13 cellular contexts compared by ENCODE assay signal in the genomic region with DNA sequence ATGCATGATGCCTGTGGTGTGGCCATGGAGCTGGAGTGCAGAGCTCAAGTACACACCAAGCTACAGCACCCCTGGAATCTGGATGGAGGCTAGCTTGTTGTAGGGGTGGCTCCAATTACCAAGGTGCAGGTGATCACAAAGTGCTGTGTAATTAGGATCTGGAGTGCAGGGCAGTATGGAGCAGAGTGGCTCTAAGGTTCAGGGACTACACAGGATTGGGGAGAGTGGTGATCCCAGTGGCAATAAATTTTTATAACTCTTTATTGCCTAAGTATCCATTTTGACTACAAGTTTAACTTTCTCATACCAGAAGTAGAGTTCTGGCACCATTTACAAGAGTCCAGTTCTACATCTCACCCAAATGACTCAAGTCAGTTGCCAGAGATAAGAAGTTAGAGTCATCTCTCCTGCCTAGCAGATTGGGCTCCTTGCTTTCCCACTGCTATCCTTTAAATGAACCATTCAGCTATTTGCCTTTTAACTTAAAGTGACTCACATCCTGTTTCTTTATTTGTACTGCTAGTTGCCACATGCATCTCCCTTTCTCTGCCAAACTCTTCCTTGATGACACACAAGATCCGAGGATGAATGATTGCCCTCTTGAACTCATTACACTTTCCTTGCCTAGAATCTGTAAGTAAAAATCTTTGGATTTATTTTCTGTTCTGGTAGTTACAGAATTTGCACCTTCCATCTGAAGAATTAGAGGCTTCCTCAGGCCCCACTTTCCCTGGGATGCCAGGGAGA.
DNase-seq lines count a peak whose midpoint lies in the region; ATAC-seq, FAIRE-seq and TF ChIP-seq lines count a peak whose summit lies in the region.
"Had no signal": no experiment of that assay in that cellular context is flagged by ENCODE, and none has a peak within 500 bp of the region (broad histone marks: within the 10 kb centered on the region; RNA-seq: fewer than 3 reads in every experiment).

No MANE protein-coding gene starts in this region.

- no peak for TF ChIP-seq CTCF in AG09319 (IDR thresholded peaks at IDR 0.05; ENCODE audit: low read depth, low read length)
- TF ChIP-seq CTCF in keratinocyte (optimal IDR thresholded peaks at IDR 0.05 in 1 of 3, IDR thresholded peaks at IDR 0.05 in 1 of 3, conservative IDR thresholded peaks at IDR 0.05 in 1 of 3; ENCODE audit: extremely low read depth in 1 of 3, insufficient read depth in 2 of 3, low read length in 3 of 3), result no peak
- no peak for TF ChIP-seq CTCF in thyroid gland (IDR thresholded peaks at IDR 0.05)

- peak overlapping the region; percentile 51 for H2AFZ ChIP-seq in keratinocyte (ENCODE audit: control insufficient read depth, low read length)

- 41 to 45% methylated on average over 1 of the region's 1 CpG for WGBS in thyroid gland, 2 donors

- H3K9me3 ChIP-seq in MG63, result peaks cover 2% of the 10 kb centered on the region; the same call in 1 of the 2 replicates
- no peaks in the 10 kb centered on the region for H3K9me3 ChIP-seq in keratinocyte (ENCODE audit: control insufficient read depth, low read depth, low read length)
- H3K9me3 ChIP-seq in thyroid gland, result no peaks in the 10 kb centered on the region

- no peaks in the 10 kb centered on the region for H3K36me3 ChIP-seq in MG63
- no peaks in the 10 kb centered on the region for H3K36me3 ChIP-seq in keratinocyte (ENCODE audit: control insufficient read depth in 2 of 2, extremely low read depth in 1 of 2, insufficient read depth in 2 of 2, low read length in 2 of 2)
- H3K36me3 ChIP-seq in thyroid gland, result no peaks in the 10 kb centered on the region

- intact Hi-C loops in thyroid gland (cut with DNase I), result no loop called here

- H3K9me1 ChIP-seq in keratinocyte (ENCODE audit: control insufficient read depth, extremely low read depth, insufficient read depth, low read length), result no peaks in the 10 kb centered on the region

- FAIRE-seq in keratinocyte (lab: Jason Lieb, UNC), result peak; percentile 99
- FAIRE-seq: islet of Langerhans had no signal

- H3K27me3 ChIP-seq in MG63 (no peaks in the 10 kb centered on the region), keratinocyte (ENCODE audit: control insufficient read depth, extremely low read depth, insufficient read depth, low read length) (no peaks in the 10 kb centered on the region), thyroid gland (no peaks in the 10 kb centered on the region)

- DNase-seq in AG09319 (ENCODE audit: extremely low read depth, low read depth) (peak; percentile 74), MG63 (peak; percentile 62), amniotic epithelial cell (ENCODE audit: low read depth) (peak; percentile 98), keratinocyte (ENCODE audit: low read depth, low spot score) (peak; percentile 74), substantia nigra (lab: John Stamatoyannopoulos, UW) (no peak), thyroid gland (no peak)
- DNase-seq in stimulated activated CD4-positive, alpha-beta T cell treated with anti-CD3 and anti-CD28 coated beads, Interleukin-4, amount 100 ng/mL, for 4 hours, result no peak
- DNase-seq: activated CD4-positive, alpha-beta T cell treated with anti-CD3 and anti-CD28 coated beads, Interleukin-2, amount 50 U/mL, for 1 hour; aorta; CD8-positive, alpha-beta T cell; NCI-H510A had no signal

- H3K4me3 ChIP-seq in MG63, result no peak overlapping the region
- H3K4me3 ChIP-seq in keratinocyte (ENCODE audit: control insufficient read depth in 2 of 3, extremely low read depth in 1 of 3, insufficient read depth in 2 of 3, low read depth in 1 of 3, low read length in 3 of 3), result no peak overlapping the region
- no peak overlapping the region for H3K4me3 ChIP-seq in thyroid gland (replicated peaks in 1 of 3)

- no peaks in the 10 kb centered on the region for H4K20me1 ChIP-seq in keratinocyte (ENCODE audit: control insufficient read depth, extremely low read depth, insufficient read depth, low read length)

- dilution Hi-C loops in keratinocyte (cut with MboI; ENCODE audit: extremely low pct_ligation_motif_present, low sequenced_read_pairs), result no loop called here

- TF ChIP-seq POLR2A in thyroid gland (IDR thresholded peaks at IDR 0.05), result no peak

- no peak overlapping the region for H3K9ac ChIP-seq in keratinocyte (ENCODE audit: control insufficient read depth, extremely low read depth, insufficient read depth, low read length)

- peak overlapping the region; percentile 51 for H3K27ac ChIP-seq in keratinocyte (ENCODE audit: control insufficient read depth, insufficient read depth, low read length)
- H3K27ac ChIP-seq in substantia nigra (ENCODE audit: low read depth, low read length, poor library complexity, severe bottlenecking), result no peak overlapping the region
- H3K27ac ChIP-seq in thyroid gland, result no peak overlapping the region

- no peaks in the 10 kb centered on the region for H3K79me2 ChIP-seq in keratinocyte (ENCODE audit: control insufficient read depth, insufficient read depth, low read length)

- peaks cover 16% of the 10 kb centered on the region for H3K4me1 ChIP-seq in keratinocyte (ENCODE audit: control insufficient read depth, extremely low read depth, insufficient read depth, low read length)
- H3K4me1 ChIP-seq in thyroid gland, result no peaks in the 10 kb centered on the region

- peak overlapping the region; percentile 63 for H3K4me2 ChIP-seq in keratinocyte (ENCODE audit: control insufficient read depth, extremely low read depth, insufficient read depth, low read depth, low read length)

- no peak for ATAC-seq in GM21786 (IDR thresholded peaks at IDR 0.05; ENCODE audit: unreplicated experiment)
- ATAC-seq: CD8-positive, alpha-beta T cell had no signal

Comparison
In these comparisons a context has a peak if more than half of its experiments do, and no peak if none do; other contexts are left out.
1. DNase-seq: peak in AG09319 (single experiment), MG63 (single experiment), amniotic epithelial cell (single experiment) and keratinocyte (single experiment); none in substantia nigra (0 of 49), stimulated activated CD4-positive, alpha-beta T cell treated with anti-CD3 and anti-CD28 coated beads, Interleukin-4, amount 100 ng/mL, for 4 hours (0 of 2) and thyroid gland (0 of 2).